Comparison of ENCODE assay signal across 19 cellular contexts in genomic region chr7:66950763-66951162, GRCh38. TPM values are rescaled to one million over a fixed set of nuclear protein-coding genes. Genes with fewer than 3 reads are reported as not detected.
DNase-seq lines count a peak whose midpoint lies in the region; ATAC-seq, FAIRE-seq and TF ChIP-seq lines count a peak whose summit lies in the region.
"Had no signal": no experiment of that assay in that cellular context is flagged by ENCODE, and none has a peak within 500 bp of the region (broad histone marks: within the 10 kb centered on the region; RNA-seq: fewer than 3 reads in every experiment).

No MANE protein-coding gene starts in this region.

- H3K36me3 Mint-ChIP-seq in activated T-helper 1 cell treated with anti-CD3 and anti-CD28 coated beads, Interleukin-12 subunit alpha, Interleukin-12 subunit beta, Interleukin-2, Interleukin-4 antibody, amounts not matched to agents 30 ng/mL and 10 ng/mL and 1 ng/mL, durations not matched to agents 14 hours and 24 hours and 36 hours (ENCODE audit: low read depth) = peaks cover 32% of the 10 kb centered on the region
- H3K36me3 Mint-ChIP-seq in activated naive CD4-positive, alpha-beta T cell treated with anti-CD3 and anti-CD28 coated beads, Interleukin-2, amount 50 U/mL, for 72 hours = no peaks in the 10 kb centered on the region

- TF ChIP-seq CTCF in adrenal gland (IDR thresholded peaks at IDR 0.05) = no peak
- no peak for TF ChIP-seq CTCF in fibroblast of villous mesenchyme (IDR thresholded peaks at IDR 0.05; ENCODE audit: insufficient read depth, low read depth, low read length)
- no peak for TF ChIP-seq CTCF in kidney (IDR thresholded peaks at IDR 0.05; ENCODE audit: borderline replicate concordance, extremely low read depth, insufficient read depth)

- no peaks in the 10 kb centered on the region for H3K27me3 ChIP-seq in adrenal gland

- H3K27ac ChIP-seq in adrenal gland (no peak overlapping the region), kidney (ENCODE audit: low read depth in 2 of 2, low read length in 2 of 2) (no peak overlapping the region)

- intact Hi-C loops in adrenal gland (cut with DNase I) = no loop called here
- intact Hi-C loops in activated T-helper 1 cell treated with anti-CD3 and anti-CD28 coated beads, Interleukin-12 subunit alpha, Interleukin-12 subunit beta, Interleukin-2, Interleukin-4 antibody, amounts not matched to agents 30 ng/mL and 10 ng/mL and 1 ng/mL, durations not matched to agents 14 hours and 24 hours and 36 hours (cut with micrococcal nuclease) = no loop called here
- intact Hi-C loops in kidney (cut with DNase I) = no loop called here

- 79 to 91% (median 83%) methylated on average over 8 of the region's 8 CpGs for WGBS in adrenal gland, 4 donors

- DNase-seq in EL = peak; percentile 59
- DNase-seq in adrenal gland = peak in 5 of 7 donors; percentile 36 to 68 (median 58)
- DNase-seq in fibroblast of villous mesenchyme (ENCODE audit: low read depth) = peak; percentile 44
- DNase-seq in pons (ENCODE audit: low spot score) = peak; percentile 70
- no peak for DNase-seq in activated T-helper 1 cell treated with anti-CD3 and anti-CD28 coated beads, Interleukin-12 subunit alpha, Interleukin-12 subunit beta, Interleukin-2, Interleukin-4 antibody, amounts not matched to agents 30 ng/mL and 10 ng/mL and 1 ng/mL, durations not matched to agents 14 hours and 24 hours and 36 hours (ENCODE audit: low spot score)
- no peak for DNase-seq in stimulated activated naive CD4-positive, alpha-beta T cell (lab: John Stamatoyannopoulos, UW)
- DNase-seq in activated naive CD4-positive, alpha-beta T cell treated with anti-CD3 and anti-CD28 coated beads, Interleukin-2, amount 50 U/mL, for 72 hours (ENCODE audit: low spot score in 2 of 2) = no peak
- no peak for DNase-seq in kidney
- DNase-seq: activated CD4-positive, CD25-positive, alpha-beta regulatory T cell treated with anti-CD3 and anti-CD28 coated beads, Interleukin-2, amount 50 U/mL, for 72 hours; activated naive CD4-positive, alpha-beta T cell; endodermal cell; glutamatergic neuron; HFFc6; islet precursor cell; NCI-H1105; NK-92 treated with Interleukin-12 subunit alpha and Interleukin-12 subunit beta, amount 100 ng/mL, for 24 hours; SHP77; small intestine had no signal

- no peak for TF ChIP-seq POLR2A in adrenal gland (IDR thresholded peaks at IDR 0.05)

- no peak overlapping the region for H3K27ac Mint-ChIP-seq in activated T-helper 1 cell treated with anti-CD3 and anti-CD28 coated beads, Interleukin-12 subunit alpha, Interleukin-12 subunit beta, Interleukin-2, Interleukin-4 antibody, amounts not matched to agents 30 ng/mL and 10 ng/mL and 1 ng/mL, durations not matched to agents 14 hours and 24 hours and 36 hours
- no peak overlapping the region for H3K27ac Mint-ChIP-seq in activated naive CD4-positive, alpha-beta T cell treated with anti-CD3 and anti-CD28 coated beads, Interleukin-2, amount 50 U/mL, for 72 hours
- H3K27ac Mint-ChIP-seq: endodermal cell; stimulated activated naive CD8-positive, alpha-beta T cell treated with anti-CD3 and anti-CD28 coated beads, Interleukin-15, Interleukin-2, amounts not matched to agents 100 ng/mL and 50 ng/mL, for 24 hours had no signal

- FAIRE-seq in kidney (lab: Jason Lieb, UNC) = no peak
- FAIRE-seq: small intestine had no signal

- no peaks in the 10 kb centered on the region for H3K27me3 Mint-ChIP-seq in activated T-helper 1 cell treated with anti-CD3 and anti-CD28 coated beads, Interleukin-12 subunit alpha, Interleukin-12 subunit beta, Interleukin-2, Interleukin-4 antibody, amounts not matched to agents 30 ng/mL and 10 ng/mL and 1 ng/mL, durations not matched to agents 14 hours and 24 hours and 36 hours (ENCODE audit: insufficient read depth)
- H3K27me3 Mint-ChIP-seq: stimulated activated naive CD8-positive, alpha-beta T cell treated with anti-CD3 and anti-CD28 coated beads, Interleukin-15, Interleukin-2, amounts not matched to agents 100 ng/mL and 50 ng/mL, for 24 hours had no signal

- no peaks in the 10 kb centered on the region for H3K4me1 Mint-ChIP-seq in activated T-helper 1 cell treated with anti-CD3 and anti-CD28 coated beads, Interleukin-12 subunit alpha, Interleukin-12 subunit beta, Interleukin-2, Interleukin-4 antibody, amounts not matched to agents 30 ng/mL and 10 ng/mL and 1 ng/mL, durations not matched to agents 14 hours and 24 hours and 36 hours (ENCODE audit: low read depth)
- H3K4me1 Mint-ChIP-seq: endodermal cell had no signal

- H3K4me1 ChIP-seq in adrenal gland (replicated peaks in 1 of 2) (peaks cover 0 to 8% of the 10 kb centered on the region in 2 donors), kidney (ENCODE audit: control insufficient read depth in 1 of 2, insufficient read depth in 1 of 2, low read depth in 1 of 2, low read length in 2 of 2) (no peaks in the 10 kb centered on the region)

- no peak for ATAC-seq in activated naive CD4-positive, alpha-beta T cell treated with anti-CD3 and anti-CD28 coated beads, Interleukin-2, amount 50 U/mL, for 72 hours

- H3K4me3 ChIP-seq in adrenal gland (no peak overlapping the region), fibroblast of villous mesenchyme (ENCODE audit: low read depth, low read length) (no peak overlapping the region), kidney (ENCODE audit: low read length in 2 of 2) (no peak overlapping the region)

- no peak overlapping the region for H3K9ac ChIP-seq in kidney (ENCODE audit: low read length in 2 of 2)

- no peaks in the 10 kb centered on the region for H3K9me3 ChIP-seq in adrenal gland (replicated peaks in 1 of 3)
- H3K9me3 ChIP-seq in kidney (ENCODE audit: control insufficient read depth in 1 of 2, low read length in 2 of 2) = no peaks in the 10 kb centered on the region

- H3K4me3 Mint-ChIP-seq in activated T-helper 1 cell treated with anti-CD3 and anti-CD28 coated beads, Interleukin-12 subunit alpha, Interleukin-12 subunit beta, Interleukin-2, Interleukin-4 antibody, amounts not matched to agents 30 ng/mL and 10 ng/mL and 1 ng/mL, durations not matched to agents 14 hours and 24 hours and 36 hours = no peak overlapping the region
- H3K4me3 Mint-ChIP-seq: endodermal cell; HFFc6; stimulated activated naive CD8-positive, alpha-beta T cell treated with anti-CD3 and anti-CD28 coated beads, Interleukin-15, Interleukin-2, amounts not matched to agents 100 ng/mL and 50 ng/mL, for 24 hours had no signal

- H3K36me3 ChIP-seq in adrenal gland (replicated peaks in 1 of 2) (peaks cover 0 to 84% of the 10 kb centered on the region in 2 donors), kidney (ENCODE audit: control insufficient read depth in 1 of 2, insufficient read depth in 2 of 2, low read length in 2 of 2) (peaks cover 27 to 45% of the 10 kb centered on the region in 2 donors)

- H3K9me3 Mint-ChIP-seq in activated T-helper 1 cell treated with anti-CD3 and anti-CD28 coated beads, Interleukin-12 subunit alpha, Interleukin-12 subunit beta, Interleukin-2, Interleukin-4 antibody, amounts not matched to agents 30 ng/mL and 10 ng/mL and 1 ng/mL, durations not matched to agents 14 hours and 24 hours and 36 hours = no peaks in the 10 kb centered on the region
- H3K9me3 Mint-ChIP-seq in activated naive CD4-positive, alpha-beta T cell treated with anti-CD3 and anti-CD28 coated beads, Interleukin-2, amount 50 U/mL, for 72 hours = no peaks in the 10 kb centered on the region
- H3K9me3 Mint-ChIP-seq: endodermal cell; HFFc6; stimulated activated naive CD8-positive, alpha-beta T cell treated with anti-CD3 and anti-CD28 coated beads, Interleukin-15, Interleukin-2, amounts not matched to agents 100 ng/mL and 50 ng/mL, for 24 hours had no signal

RNA-seq across cellular contexts. Expression of gene TMEM248, which starts 29.7 kb away (rescaled TPM):
- 100 to 1,000 TPM; 102 to 161 (median 133) TPM for total RNA-seq in adrenal gland
- polyA plus RNA-seq in adrenal gland = 10 to 100 TPM; 16.6 to 82.5 (median 23.9) TPM
- 78.9 and 123 TPM in 2 replicates for total RNA-seq in fibroblast of villous mesenchyme
- 83.6 and 95.6 TPM in 2 replicates for total RNA-seq in activated T-helper 1 cell treated with anti-CD3 and anti-CD28 coated beads, Interleukin-12 subunit alpha, Interleukin-12 subunit beta, Interleukin-2, Interleukin-4 antibody, amounts not matched to agents 30 ng/mL and 10 ng/mL and 1 ng/mL, durations not matched to agents 14 hours and 24 hours and 36 hours
- 10 to 100 TPM; 67.4 to 81.1 TPM for total RNA-seq in activated naive CD4-positive, alpha-beta T cell treated with anti-CD3 and anti-CD28 coated beads, Interleukin-2, amount 50 U/mL, for 72 hours
- 113 TPM for total RNA-seq in kidney
- 38.2 TPM for polyA plus RNA-seq in kidney (ENCODE audit: insufficient read depth, low read depth, low replicate concordance)

RNA-seq across cellular contexts. Expression of gene SBDS, which starts 44.6 kb away (rescaled TPM):
- total RNA-seq in adrenal gland (100 to 1,000 TPM in 4 of 8 donors, 10 to 100 TPM in 4; 71.9 to 160 (median 99.3) TPM), fibroblast of villous mesenchyme (77.6 and 108 TPM in 2 replicates), kidney (128 TPM)
- polyA plus RNA-seq in adrenal gland (100 to 1,000 TPM in 1 of 3 donors, 10 to 100 TPM in 2; 71.8 to 245 (median 74.6) TPM), kidney (ENCODE audit: insufficient read depth, low read depth, low replicate concordance) (113 TPM)
- 68.5 and 69.3 TPM in 2 replicates for total RNA-seq in activated T-helper 1 cell treated with anti-CD3 and anti-CD28 coated beads, Interleukin-12 subunit alpha, Interleukin-12 subunit beta, Interleukin-2, Interleukin-4 antibody, amounts not matched to agents 30 ng/mL and 10 ng/mL and 1 ng/mL, durations not matched to agents 14 hours and 24 hours and 36 hours
- total RNA-seq in activated naive CD4-positive, alpha-beta T cell treated with anti-CD3 and anti-CD28 coated beads, Interleukin-2, amount 50 U/mL, for 72 hours = 10 to 100 TPM; 55.3 to 61.6 TPM

RNA-seq across cellular contexts. Expression of gene TYW1, which starts 45.9 kb away (rescaled TPM):
- total RNA-seq in adrenal gland = 10 to 100 TPM; 16.6 to 45.4 (median 22.6) TPM
- 10 to 100 TPM in 2 of 3 donors, 1 to 10 TPM in 1; 9.7 to 27.3 (median 14.0) TPM for polyA plus RNA-seq in adrenal gland
- total RNA-seq in fibroblast of villous mesenchyme = 13.5 and 19.0 TPM in 2 replicates
- total RNA-seq in activated T-helper 1 cell treated with anti-CD3 and anti-CD28 coated beads, Interleukin-12 subunit alpha, Interleukin-12 subunit beta, Interleukin-2, Interleukin-4 antibody, amounts not matched to agents 30 ng/mL and 10 ng/mL and 1 ng/mL, durations not matched to agents 14 hours and 24 hours and 36 hours = 21.4 and 22.4 TPM in 2 replicates
- total RNA-seq in activated naive CD4-positive, alpha-beta T cell treated with anti-CD3 and anti-CD28 coated beads, Interleukin-2, amount 50 U/mL, for 72 hours = 10 to 100 TPM; 14.1 to 16.1 TPM
- 20.7 TPM for total RNA-seq in kidney
- polyA plus RNA-seq in kidney (ENCODE audit: insufficient read depth, low read depth, low replicate concordance) = 9.4 TPM

Comparison
In these comparisons a context has a peak if more than half of its experiments do, and no peak if none do; other contexts are left out.
1. DNase-seq: peak in EL (single experiment), adrenal gland (5 of 7), fibroblast of villous mesenchyme (single experiment) and pons (single experiment); none in activated T-helper 1 cell treated with anti-CD3 and anti-CD28 coated beads, Interleukin-12 subunit alpha, Interleukin-12 subunit beta, Interleukin-2, Interleukin-4 antibody, amounts not matched to agents 30 ng/mL and 10 ng/mL and 1 ng/mL, durations not matched to agents 14 hours and 24 hours and 36 hours (single experiment), stimulated activated naive CD4-positive, alpha-beta T cell (0 of 6), activated naive CD4-positive, alpha-beta T cell treated with anti-CD3 and anti-CD28 coated beads, Interleukin-2, amount 50 U/mL, for 72 hours (0 of 2) and kidney (single experiment).